Comparison of ENCODE assay signal across 1 cellular context in genomic region chr2:127293758-127294562, GRCh38.
TF ChIP-seq lines count a peak whose summit lies in the region.

TSS of gene ERCC3 (minus strand) at chr2:127294144. CDS start at chr2:127294081, 63 bp downstream.

TF ChIP-seq in HepG2, 621 proteins besides CTCF, POLR2A, EP300 and RAD21 (continued from another document and continues in another):
- TF ChIP-seq IRF1 (CRISPR knock-in tag; IDR thresholded peaks at IDR 0.05; ENCODE audit: low read depth) (peak; percentile 82), ZNF430 (CRISPR knock-in tag; IDR thresholded peaks at IDR 0.05) (peak; percentile 88), ZNF704 (CRISPR knock-in tag; IDR thresholded peaks at IDR 0.05; ENCODE audit: borderline replicate concordance) (peak; percentile 95), ATF2 (CRISPR knock-in tag; IDR thresholded peaks at IDR 0.05) (peak; percentile 79), MTF2 (CRISPR knock-in tag; IDR thresholded peaks at IDR 0.05; ENCODE audit: borderline replicate concordance) (peak; percentile 48; the same call in 1 of the 2 replicates), ZNF891 (CRISPR knock-in tag; IDR thresholded peaks at IDR 0.05) (peak; percentile 87), SRY (CRISPR knock-in tag; IDR thresholded peaks at IDR 0.05) (peak; percentile 78), MYC (CRISPR knock-in tag; IDR thresholded peaks at IDR 0.05; ENCODE audit: borderline replicate concordance) (peak; percentile 74), THAP9 (CRISPR knock-in tag; IDR thresholded peaks at IDR 0.05; ENCODE audit: borderline replicate concordance) (peak; percentile 91; the same call in 1 of the 2 replicates), JUN (CRISPR knock-in tag; IDR thresholded peaks at IDR 0.05) (peak; percentile 55; the same call in 1 of the 2 replicates), ZNF83 (CRISPR knock-in tag; IDR thresholded peaks at IDR 0.05; ENCODE audit: borderline replicate concordance) (peak; percentile 85; the same call in 1 of the 2 replicates), RFX3 (CRISPR knock-in tag; IDR thresholded peaks at IDR 0.05) (no peak), ZFYVE20 (CRISPR knock-in tag; IDR thresholded peaks at IDR 0.05; ENCODE audit: borderline replicate concordance, low read depth) (0 out of 2 replicates have a peak, but pooled peaks have one; percentile 61), NR2F6 (IDR thresholded peaks at IDR 0.05) (peak; percentile 28; the same call in 1 of the 2 replicates), NR2F6 (CRISPR knock-in tag; IDR thresholded peaks at IDR 0.05) (peak; percentile 47), HIVEP1 (CRISPR knock-in tag; IDR thresholded peaks at IDR 0.05) (peak; percentile 82; the same call in 1 of the 2 replicates), BRD4 (CRISPR knock-in tag; IDR thresholded peaks at IDR 0.05) (peak; percentile 87), CREB3 (CRISPR knock-in tag; IDR thresholded peaks at IDR 0.05) (peak; percentile 89; the same call in 1 of the 2 replicates), ZNF34 (CRISPR knock-in tag; IDR thresholded peaks at IDR 0.05; ENCODE audit: borderline replicate concordance) (0 out of 2 replicates have a peak, but pooled peaks have one; percentile 36), ZNF282 (IDR thresholded peaks at IDR 0.05; ENCODE audit: partially characterized antibody) (no peak), ZNF20 (CRISPR knock-in tag; IDR thresholded peaks at IDR 0.05) (0 out of 2 replicates have a peak, but pooled peaks have one; percentile 49), NRL (CRISPR knock-in tag; IDR thresholded peaks at IDR 0.05; ENCODE audit: borderline replicate concordance) (peak; percentile 62; the same call in 1 of the 2 replicates), SOX13 (IDR thresholded peaks at IDR 0.05) (no peak; the same call in 1 of the 2 replicates), SOX13 (CRISPR knock-in tag; conservative IDR thresholded peaks at IDR 0.05 in 1 of 2, IDR thresholded peaks at IDR 0.05 in 1 of 2) (peak in 1 of 2 experiments; percentile 47; a peak in 2 of 4 replicates), REPIN1 (CRISPR knock-in tag; IDR thresholded peaks at IDR 0.05; ENCODE audit: borderline replicate concordance, low read depth) (0 out of 2 replicates have a peak, but pooled peaks have one; percentile 76), ZNF549 (CRISPR knock-in tag; IDR thresholded peaks at IDR 0.05) (no peak; the same call in 1 of the 2 replicates), AKAP8 (CRISPR knock-in tag; IDR thresholded peaks at IDR 0.05) (peak; percentile 94), ZNF800 (CRISPR knock-in tag; IDR thresholded peaks at IDR 0.05) (peak; percentile 87), NFKBIZ (CRISPR knock-in tag; IDR thresholded peaks at IDR 0.05) (0 out of 2 replicates have a peak, but pooled peaks have one; percentile 52), XRCC5 (optimal IDR thresholded peaks at IDR 0.05; ENCODE audit: low read length) (peak; percentile 70), ZMYM4 (CRISPR knock-in tag; IDR thresholded peaks at IDR 0.05) (peak; percentile 88), ZNF775 (CRISPR knock-in tag; IDR thresholded peaks at IDR 0.05; ENCODE audit: borderline replicate concordance) (peak; percentile 13; the same call in 1 of the 2 replicates), HNF1A (IDR thresholded peaks at IDR 0.05; ENCODE audit: low read depth) (no peak), HNF1A (CRISPR knock-in tag; IDR thresholded peaks at IDR 0.05; ENCODE audit: borderline replicate concordance) (peak; percentile 44; the same call in 1 of the 2 replicates), ZNF484 (CRISPR knock-in tag; IDR thresholded peaks at IDR 0.05; ENCODE audit: borderline replicate concordance, low read depth) (no peak), ZFP1 (CRISPR knock-in tag; IDR thresholded peaks at IDR 0.05) (peak; percentile 52; the same call in 1 of the 2 replicates), ZNF552 (CRISPR knock-in tag; IDR thresholded peaks at IDR 0.05; ENCODE audit: borderline replicate concordance) (peak; percentile 81; the same call in 1 of the 2 replicates), ZFP36L2 (CRISPR knock-in tag; IDR thresholded peaks at IDR 0.05) (0 out of 2 replicates have a peak, but pooled peaks have one; percentile 35), GTF3A (CRISPR knock-in tag; conservative IDR thresholded peaks at IDR 0.05) (peak; percentile 89), ZNF143 (CRISPR knock-in tag; IDR thresholded peaks at IDR 0.05) (peak; percentile 70), FOXC1 (CRISPR knock-in tag; IDR thresholded peaks at IDR 0.05; ENCODE audit: borderline replicate concordance) (peak; percentile 95), ZFP91 (CRISPR knock-in tag; IDR thresholded peaks at IDR 0.05; ENCODE audit: borderline replicate concordance) (peak; percentile 94), CBX1 (IDR thresholded peaks at IDR 0.05; ENCODE audit: low read depth) (peak; percentile 49), IKZF5 (CRISPR knock-in tag; IDR thresholded peaks at IDR 0.05) (peak; percentile 82), NCOA1 (CRISPR knock-in tag; IDR thresholded peaks at IDR 0.05) (0 out of 2 replicates have a peak, but pooled peaks have one; percentile 60), GABPB1 (CRISPR knock-in tag; IDR thresholded peaks at IDR 0.05) (peak; percentile 99)
